Comparison of ENCODE assay signal across 8 cellular contexts in genomic region chr18:62715829-62716678, GRCh38. TPM values are rescaled to one million over a fixed set of nuclear protein-coding genes. Genes with fewer than 3 reads are reported as not detected.
DNase-seq lines count a peak whose midpoint lies in the region; ATAC-seq lines count a peak whose summit lies in the region.

No MANE protein-coding gene starts in this region.

- no peaks in the 10 kb centered on the region for H3K9me3 Mint-ChIP-seq in activated CD4-positive, alpha-beta memory T cell treated with anti-CD3 and anti-CD28 coated beads for 36 hours
- H3K9me3 Mint-ChIP-seq in memory B cell: no peaks in the 10 kb centered on the region

- CTCF ChIA-PET in activated CD4-positive, alpha-beta memory T cell treated with anti-CD3 and anti-CD28 coated beads for 36 hours (lab: Charles Lee): interaction anchor here (1.1 to 2.5 kb wide), 10 partner anchors 9 to 301 kb away, joined by 3 to 65 read pairs (median 8); no protein-coding TSS in a partner anchor

- DNase-seq in NCI-H2196 (lab: John Stamatoyannopoulos, UW; ENCODE audit: unreplicated experiment) (peak; percentile 33), NCI-H2196 treated with DMSO at 0.1 percent for 48 hours (lab: John Stamatoyannopoulos, UW; ENCODE audit: unreplicated experiment) (no peak), NCI-H146 treated with DMSO at 0.1 percent for 48 hours (lab: John Stamatoyannopoulos, UW; ENCODE audit: unreplicated experiment) (peak; percentile 49), memory B cell (ENCODE audit: low spot score in 2 of 2) (peak; percentile 56 to 67)
- DNase-seq in activated CD4-positive, alpha-beta memory T cell treated with anti-CD3 and anti-CD28 coated beads for 36 hours: peak; percentile 75
- peak; percentile 47 for DNase-seq in effector CD4-positive, alpha-beta T cell
- peak; percentile 19 for DNase-seq in stimulated activated CD8-positive, alpha-beta memory T cell treated with anti-CD3 and anti-CD28 coated beads, Interleukin-12 subunit alpha, Interleukin-12 subunit beta, amount 100 ng/mL, for 4 hours (ENCODE audit: low read depth)

- peak overlapping the region; percentile 65 for H3K4me3 Mint-ChIP-seq in activated CD4-positive, alpha-beta memory T cell treated with anti-CD3 and anti-CD28 coated beads for 36 hours
- H3K4me3 Mint-ChIP-seq in memory B cell: peak overlapping the region; percentile 84

- peak overlapping the region; percentile 10 for H3K27ac Mint-ChIP-seq in activated CD4-positive, alpha-beta memory T cell treated with anti-CD3 and anti-CD28 coated beads for 36 hours
- H3K27ac Mint-ChIP-seq in memory B cell: peak overlapping the region; percentile 93

- H3K36me3 Mint-ChIP-seq in activated CD4-positive, alpha-beta memory T cell treated with anti-CD3 and anti-CD28 coated beads for 36 hours: no peaks in the 10 kb centered on the region
- H3K36me3 Mint-ChIP-seq in memory B cell: no peaks in the 10 kb centered on the region

- POLR2A ChIA-PET in activated CD4-positive, alpha-beta memory T cell treated with anti-CD3 and anti-CD28 coated beads for 36 hours (lab: Charles Lee): interaction anchor here (0.9 to 2.0 kb wide), 3 partner anchors 78 to 129 kb away, joined by 3 to 5 read pairs (median 4); no protein-coding TSS in a partner anchor

- peak; percentile 32 for ATAC-seq in HG02642 (IDR thresholded peaks at IDR 0.05; ENCODE audit: poor library complexity, unreplicated experiment)
- ATAC-seq in memory B cell (ENCODE audit: low read depth): peak; percentile 47

- peaks cover 2% of the 10 kb centered on the region for H3K27me3 Mint-ChIP-seq in activated CD4-positive, alpha-beta memory T cell treated with anti-CD3 and anti-CD28 coated beads for 36 hours
- no peaks in the 10 kb centered on the region for H3K27me3 Mint-ChIP-seq in memory B cell

- intact Hi-C loops in activated CD4-positive, alpha-beta memory T cell treated with anti-CD3 and anti-CD28 coated beads for 36 hours (cut with micrococcal nuclease): loop anchor here (1.0 to 5.0 kb wide), 11 partner anchors 55 to 706 kb away; partner anchors contain the start of genes BCL2, PIGN, RELCH and TNFRSF11A

- peaks cover 39% of the 10 kb centered on the region for H3K4me1 Mint-ChIP-seq in activated CD4-positive, alpha-beta memory T cell treated with anti-CD3 and anti-CD28 coated beads for 36 hours (ENCODE audit: low read depth)
- H3K4me1 Mint-ChIP-seq in memory B cell: peaks cover 18% of the 10 kb centered on the region

RNA-seq across cellular contexts. Expression of gene PHLPP1, which starts 0.7 kb away (rescaled TPM):
- 1 to 10 TPM; 8.0 to 8.7 TPM for total RNA-seq in activated CD4-positive, alpha-beta memory T cell treated with anti-CD3 and anti-CD28 coated beads for 36 hours
